ENCODE assay signal across 25 cellular contexts in the genomic region with DNA sequence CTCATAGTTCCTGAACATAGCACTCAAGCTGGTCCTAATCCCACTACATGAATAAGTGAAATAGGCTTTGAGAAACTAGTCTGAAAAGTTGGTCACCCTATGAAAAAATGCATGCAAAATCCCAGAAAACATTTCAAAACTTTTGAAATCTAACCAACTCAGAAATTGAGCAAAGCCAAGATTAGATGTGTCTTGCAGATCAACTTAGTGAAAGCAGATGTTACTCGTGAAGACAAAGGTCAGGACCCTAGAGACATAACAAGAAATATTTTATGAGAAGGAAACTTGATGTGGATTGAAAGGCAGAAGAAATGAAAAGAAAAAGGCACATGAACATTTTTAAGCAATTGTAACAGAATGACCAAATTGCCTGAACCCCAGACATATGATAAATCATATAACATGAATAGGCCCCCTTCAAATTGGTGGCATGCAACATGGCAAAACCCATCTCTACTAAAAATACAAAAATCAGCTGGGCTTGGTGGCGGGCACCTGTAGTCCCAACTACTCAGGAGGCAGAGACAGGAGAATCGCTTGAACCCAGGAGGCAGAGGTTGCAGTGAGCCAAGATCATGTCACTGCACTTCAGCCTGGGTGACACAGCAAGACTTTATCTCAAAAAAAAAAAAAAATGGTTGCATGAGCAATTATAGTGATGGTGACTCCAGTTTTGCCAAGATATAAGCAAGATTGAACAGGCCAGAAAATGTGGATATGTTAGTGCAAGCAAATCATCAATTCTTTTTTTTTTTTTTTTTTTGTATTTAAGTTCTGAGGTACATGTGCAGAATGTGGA.
"Had no signal": no experiment of that assay in that cellular context is flagged by ENCODE, and none has a peak within 500 bp of the region (broad histone marks: within the 10 kb centered on the region; RNA-seq: fewer than 3 reads in every experiment).

No MANE protein-coding gene starts in this region.

- H3K27ac ChIP-seq: dorsolateral prefrontal cortex, esophagus squamous epithelium, foreskin keratinocyte, ovary, prostate gland, right atrium auricular region, tibial artery, WERI-Rb-1 had no signal

- H3K9me3 ChIP-seq: breast epithelium, esophagus squamous epithelium, ovary, prostate gland, right atrium auricular region, tibial artery had no signal

- ATAC-seq: activated T-helper 17 cell treated with anti-CD3 and anti-CD28 coated beads, Interleukin-2, amount 50 U/mL, for 72 hours; foreskin keratinocyte; left lobe of liver; natural killer cell treated with Interleukin-12 subunit alpha and Interleukin-12 subunit beta and Interleukin-15 and Interleukin-18, amount 100 ng/mL, for 72 hours; stimulated activated naive CD8-positive, alpha-beta T cell treated with anti-CD3 and anti-CD28 coated beads, Interleukin-15, Interleukin-2, amounts not matched to agents 100 U/mL and 50 U/mL, for 24 hours had no signal

- H3K27me3 ChIP-seq: breast epithelium, dorsolateral prefrontal cortex, esophagus squamous epithelium, foreskin keratinocyte, ovary, right atrium auricular region, tibial artery had no signal

- H3K4me3 ChIP-seq: breast epithelium, lung, ovary, prostate gland, right atrium auricular region, tibial artery had no signal

- H3K36me3 ChIP-seq: breast epithelium, esophagus squamous epithelium, ovary, prostate gland, right atrium auricular region, tibial artery, WERI-Rb-1 had no signal

- H3K4me1 ChIP-seq: breast epithelium, foreskin keratinocyte, prostate gland, right atrium auricular region, tibial artery had no signal

- DNase-seq: activated CD4-positive, alpha-beta T cell treated with anti-CD3 and anti-CD28 coated beads, Interleukin-2, amount 50 U/mL, for 4 hours; activated CD4-positive, CD25-positive, alpha-beta regulatory T cell treated with anti-CD3 and anti-CD28 coated beads, Interleukin-2, amount 50 U/mL, for 72 hours; activated CD8-positive, alpha-beta memory T cell treated with anti-CD3 and anti-CD28 coated beads for 24 hours; activated CD8-positive, alpha-beta memory T cell treated with anti-CD3 and anti-CD28 coated beads, Interleukin-2, amount 50 U/mL, for 4 hours; activated naive CD4-positive, alpha-beta T cell; activated T-cell treated with anti-CD3 and anti-CD28 coated beads, Interleukin-2, amount 50 U/mL, for 24 hours; dorsolateral prefrontal cortex; esophagus squamous epithelium; foreskin keratinocyte; kidney; ovary; stimulated activated CD4-positive, alpha-beta T cell treated with anti-CD3 and anti-CD28 coated beads, Interleukin-12 subunit alpha, Interleukin-12 subunit beta, amount 100 ng/mL, for 4 hours; stimulated activated CD4-positive, alpha-beta T cell treated with anti-CD3 and anti-CD28 coated beads, Interleukin-4, amount 100 ng/mL, for 4 hours; stimulated activated naive CD8-positive, alpha-beta T cell treated with anti-CD3 and anti-CD28 coated beads, Interleukin-15, Interleukin-2, amounts not matched to agents 100 U/mL and 50 U/mL, for 24 hours; substantia nigra; T-helper 1 cell; tibial artery; WERI-Rb-1 had no signal
